Comparison of ENCODE assay signal across 1 cellular context in the genomic region with DNA sequence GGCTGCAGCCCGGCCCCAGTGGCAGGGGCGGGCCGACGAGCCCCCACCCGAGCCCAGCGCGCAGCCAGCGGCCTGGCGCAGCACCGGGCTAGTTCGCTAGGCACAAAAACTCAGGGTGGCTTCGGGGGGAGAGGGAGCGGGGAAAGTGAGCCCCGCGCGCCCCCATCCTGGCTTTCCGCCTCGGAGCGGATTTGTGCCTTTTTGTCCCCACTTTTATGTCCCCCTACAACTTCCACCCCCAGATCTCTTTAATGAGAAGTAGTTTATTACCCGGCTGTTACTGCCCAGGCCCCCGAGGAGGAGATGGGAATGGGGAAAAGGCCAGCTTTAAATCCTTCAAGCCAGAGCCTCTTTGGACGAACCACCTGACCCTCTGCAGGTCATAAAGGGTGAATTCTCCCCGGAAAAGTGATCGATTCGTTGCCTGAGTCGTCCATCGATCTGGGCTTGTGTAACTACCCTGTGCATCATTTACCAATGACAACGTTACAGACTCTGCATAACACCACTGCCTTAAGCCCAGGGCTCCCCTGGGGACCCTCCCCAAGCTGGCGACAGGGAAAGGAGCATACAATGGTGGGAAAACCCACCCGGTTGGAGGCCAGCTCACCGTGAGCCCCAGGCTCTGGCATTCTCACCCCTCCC.
TF ChIP-seq lines count a peak whose summit lies in the region.

No MANE protein-coding gene starts in this region.

TF ChIP-seq in HepG2, 621 proteins besides CTCF, POLR2A, EP300 and RAD21 (continued from another document and continues in another):
- peak; percentile 94 for TF ChIP-seq PAXIP1 (CRISPR knock-in tag; conservative IDR thresholded peaks at IDR 0.05)
- no peak for TF ChIP-seq SRF (IDR thresholded peaks at IDR 0.05; ENCODE audit: low read depth, low read length)
- no peak for TF ChIP-seq ZNF205 (CRISPR knock-in tag; IDR thresholded peaks at IDR 0.05)
- TF ChIP-seq ZSCAN31 (CRISPR knock-in tag; IDR thresholded peaks at IDR 0.05; ENCODE audit: low read depth): no peak
- no peak for TF ChIP-seq ZNF75D (CRISPR knock-in tag; IDR thresholded peaks at IDR 0.05; ENCODE audit: borderline replicate concordance)
- peak; percentile 52; the same call in 1 of the 2 replicates for TF ChIP-seq ARNTL (CRISPR knock-in tag; IDR thresholded peaks at IDR 0.05)
- no peak for TF ChIP-seq ZNF749 (CRISPR knock-in tag; IDR thresholded peaks at IDR 0.05; ENCODE audit: borderline replicate concordance)
- peak; percentile 57; the same call in 1 of the 2 replicates for TF ChIP-seq ZFP91 (CRISPR knock-in tag; IDR thresholded peaks at IDR 0.05; ENCODE audit: borderline replicate concordance)
- TF ChIP-seq IRX3 (CRISPR knock-in tag; IDR thresholded peaks at IDR 0.05; ENCODE audit: borderline replicate concordance, low read depth): no peak
- 0 out of 2 replicates have a peak, but pooled peaks have one; percentile 36 for TF ChIP-seq NFKBIZ (CRISPR knock-in tag; IDR thresholded peaks at IDR 0.05)
- TF ChIP-seq AHR (CRISPR knock-in tag; IDR thresholded peaks at IDR 0.05): no peak
- TF ChIP-seq, protein P1, sequence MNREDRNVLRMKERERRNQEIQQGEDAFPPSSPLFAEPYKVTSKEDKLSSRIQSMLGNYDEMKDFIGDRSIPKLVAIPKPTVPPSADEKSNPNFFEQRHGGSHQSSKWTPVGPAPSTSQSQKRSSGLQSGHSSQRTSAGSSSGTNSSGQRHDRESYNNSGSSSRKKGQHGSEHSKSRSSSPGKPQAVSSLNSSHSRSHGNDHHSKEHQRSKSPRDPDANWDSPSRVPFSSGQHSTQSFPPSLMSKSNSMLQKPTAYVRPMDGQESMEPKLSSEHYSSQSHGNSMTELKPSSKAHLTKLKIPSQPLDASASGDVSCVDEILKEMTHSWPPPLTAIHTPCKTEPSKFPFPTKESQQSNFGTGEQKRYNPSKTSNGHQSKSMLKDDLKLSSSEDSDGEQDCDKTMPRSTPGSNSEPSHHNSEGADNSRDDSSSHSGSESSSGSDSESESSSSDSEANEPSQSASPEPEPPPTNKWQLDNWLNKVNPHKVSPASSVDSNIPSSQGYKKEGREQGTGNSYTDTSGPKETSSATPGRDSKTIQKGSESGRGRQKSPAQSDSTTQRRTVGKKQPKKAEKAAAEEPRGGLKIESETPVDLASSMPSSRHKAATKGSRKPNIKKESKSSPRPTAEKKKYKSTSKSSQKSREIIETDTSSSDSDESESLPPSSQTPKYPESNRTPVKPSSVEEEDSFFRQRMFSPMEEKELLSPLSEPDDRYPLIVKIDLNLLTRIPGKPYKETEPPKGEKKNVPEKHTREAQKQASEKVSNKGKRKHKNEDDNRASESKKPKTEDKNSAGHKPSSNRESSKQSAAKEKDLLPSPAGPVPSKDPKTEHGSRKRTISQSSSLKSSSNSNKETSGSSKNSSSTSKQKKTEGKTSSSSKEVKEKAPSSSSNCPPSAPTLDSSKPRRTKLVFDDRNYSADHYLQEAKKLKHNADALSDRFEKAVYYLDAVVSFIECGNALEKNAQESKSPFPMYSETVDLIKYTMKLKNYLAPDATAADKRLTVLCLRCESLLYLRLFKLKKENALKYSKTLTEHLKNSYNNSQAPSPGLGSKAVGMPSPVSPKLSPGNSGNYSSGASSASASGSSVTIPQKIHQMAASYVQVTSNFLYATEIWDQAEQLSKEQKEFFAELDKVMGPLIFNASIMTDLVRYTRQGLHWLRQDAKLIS (CRISPR knock-in tag; IDR thresholded peaks at IDR 0.05): no peak
- TF ChIP-seq ZNF768 (CRISPR knock-in tag; IDR thresholded peaks at IDR 0.05): no peak
- TF ChIP-seq SRSF9 (IDR thresholded peaks at IDR 0.05; ENCODE audit: borderline replicate concordance, insufficient read depth, low read depth, low read length, poor library complexity, severe bottlenecking): no peak
- no peak for TF ChIP-seq PHB2 (IDR thresholded peaks at IDR 0.05; ENCODE audit: partially characterized antibody)
- TF ChIP-seq, protein P2, sequence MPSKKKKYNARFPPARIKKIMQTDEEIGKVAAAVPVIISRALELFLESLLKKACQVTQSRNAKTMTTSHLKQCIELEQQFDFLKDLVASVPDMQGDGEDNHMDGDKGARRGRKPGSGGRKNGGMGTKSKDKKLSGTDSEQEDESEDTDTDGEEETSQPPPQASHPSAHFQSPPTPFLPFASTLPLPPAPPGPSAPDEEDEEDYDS (CRISPR knock-in tag; IDR thresholded peaks at IDR 0.05): peak; percentile 68
- no peak for TF ChIP-seq MATR3 (CRISPR knock-in tag; IDR thresholded peaks at IDR 0.05)
- no peak for TF ChIP-seq ZC3H4 (CRISPR knock-in tag; IDR thresholded peaks at IDR 0.05; ENCODE audit: borderline replicate concordance)
- peak; percentile 23; the same call in 1 of the 2 replicates for TF ChIP-seq NFYB (CRISPR knock-in tag; IDR thresholded peaks at IDR 0.05)
- peak; percentile 25; the same call in 1 of the 2 replicates for TF ChIP-seq ZNF710 (CRISPR knock-in tag; IDR thresholded peaks at IDR 0.05; ENCODE audit: borderline replicate concordance)
- no peak for TF ChIP-seq SYNCRIP (IDR thresholded peaks at IDR 0.05; ENCODE audit: insufficient read depth, low read depth, low read length)
- no peak for TF ChIP-seq DNMT1 (CRISPR knock-in tag; IDR thresholded peaks at IDR 0.05)
- TF ChIP-seq, protein P3, sequence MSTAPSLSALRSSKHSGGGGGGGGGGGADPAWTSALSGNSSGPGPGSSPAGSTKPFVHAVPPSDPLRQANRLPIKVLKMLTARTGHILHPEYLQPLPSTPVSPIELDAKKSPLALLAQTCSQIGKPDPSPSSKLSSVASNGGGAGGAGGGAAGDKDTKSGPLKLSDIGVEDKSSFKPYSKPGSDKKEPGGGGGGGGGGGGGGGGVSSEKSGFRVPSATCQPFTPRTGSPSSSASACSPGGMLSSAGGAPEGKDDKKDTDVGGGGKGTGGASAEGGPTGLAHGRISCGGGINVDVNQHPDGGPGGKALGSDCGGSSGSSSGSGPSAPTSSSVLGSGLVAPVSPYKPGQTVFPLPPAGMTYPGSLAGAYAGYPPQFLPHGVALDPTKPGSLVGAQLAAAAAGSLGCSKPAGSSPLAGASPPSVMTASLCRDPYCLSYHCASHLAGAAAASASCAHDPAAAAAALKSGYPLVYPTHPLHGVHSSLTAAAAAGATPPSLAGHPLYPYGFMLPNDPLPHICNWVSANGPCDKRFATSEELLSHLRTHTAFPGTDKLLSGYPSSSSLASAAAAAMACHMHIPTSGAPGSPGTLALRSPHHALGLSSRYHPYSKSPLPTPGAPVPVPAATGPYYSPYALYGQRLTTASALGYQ (CRISPR knock-in tag; IDR thresholded peaks at IDR 0.05): 0 out of 2 replicates have a peak, but pooled peaks have one; percentile 58
- TF ChIP-seq TBL1XR1 (IDR thresholded peaks at IDR 0.05; ENCODE audit: borderline replicate concordance, low read length, partially characterized antibody): no peak
- TF ChIP-seq ZNF557 (CRISPR knock-in tag; IDR thresholded peaks at IDR 0.05): no peak
- no peak for TF ChIP-seq TIGD3 (CRISPR knock-in tag; IDR thresholded peaks at IDR 0.05; ENCODE audit: borderline replicate concordance)
- no peak; the same call in 1 of the 2 replicates for TF ChIP-seq TFDP1 (CRISPR knock-in tag; IDR thresholded peaks at IDR 0.05; ENCODE audit: borderline replicate concordance)
- peak; percentile 88 for TF ChIP-seq RXRB (CRISPR knock-in tag; IDR thresholded peaks at IDR 0.05; ENCODE audit: borderline replicate concordance)
- TF ChIP-seq, protein P4, sequence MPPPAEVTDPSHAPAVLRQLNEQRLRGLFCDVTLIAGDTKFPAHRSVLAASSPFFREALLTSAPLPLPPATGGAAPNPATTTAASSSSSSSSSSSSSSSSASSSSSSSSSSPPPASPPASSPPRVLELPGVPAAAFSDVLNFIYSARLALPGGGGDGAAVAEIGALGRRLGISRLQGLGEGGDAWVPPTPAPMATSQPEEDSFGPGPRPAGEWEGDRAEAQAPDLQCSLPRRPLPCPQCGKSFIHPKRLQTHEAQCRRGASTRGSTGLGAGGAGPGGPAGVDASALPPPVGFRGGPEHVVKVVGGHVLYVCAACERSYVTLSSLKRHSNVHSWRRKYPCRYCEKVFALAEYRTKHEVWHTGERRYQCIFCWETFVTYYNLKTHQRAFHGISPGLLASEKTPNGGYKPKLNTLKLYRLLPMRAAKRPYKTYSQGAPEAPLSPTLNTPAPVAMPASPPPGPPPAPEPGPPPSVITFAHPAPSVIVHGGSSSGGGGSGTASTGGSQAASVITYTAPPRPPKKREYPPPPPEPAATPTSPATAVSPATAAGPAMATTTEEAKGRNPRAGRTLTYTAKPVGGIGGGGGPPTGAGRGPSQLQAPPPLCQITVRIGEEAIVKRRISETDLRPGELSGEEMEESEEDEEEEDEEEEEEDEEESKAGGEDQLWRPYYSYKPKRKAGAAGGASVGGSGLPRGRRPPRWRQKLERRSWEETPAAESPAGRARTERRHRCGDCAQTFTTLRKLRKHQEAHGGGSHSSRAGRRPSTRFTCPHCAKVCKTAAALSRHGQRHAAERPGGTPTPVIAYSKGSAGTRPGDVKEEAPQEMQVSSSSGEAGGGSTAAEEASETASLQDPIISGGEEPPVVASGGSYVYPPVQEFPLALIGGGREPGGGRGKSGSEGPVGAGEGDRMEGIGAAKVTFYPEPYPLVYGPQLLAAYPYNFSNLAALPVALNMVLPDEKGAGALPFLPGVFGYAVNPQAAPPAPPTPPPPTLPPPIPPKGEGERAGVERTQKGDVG (CRISPR knock-in tag; IDR thresholded peaks at IDR 0.05; ENCODE audit: borderline replicate concordance): no peak
- no peak for TF ChIP-seq ZNF383 (CRISPR knock-in tag; IDR thresholded peaks at IDR 0.05; ENCODE audit: borderline replicate concordance)
